7 cellular contexts compared by ENCODE assay signal in genomic region chr1:38697387-38697786, GRCh38.
"Had no signal": no experiment of that assay in that cellular context is flagged by ENCODE, and none has a peak within 500 bp of the region (broad histone marks: within the 10 kb centered on the region; RNA-seq: fewer than 3 reads in every experiment).

No MANE protein-coding gene starts in this region.

- FAIRE-seq: HepG2, HTR-8/SVneo had no signal

- ATAC-seq: HepG2 had no signal

- H3K4me1 Mint-ChIP-seq: IgD-negative memory B cell had no signal

- H3K27ac Mint-ChIP-seq: IgD-negative memory B cell had no signal

- H3K27ac ChIP-seq: HL-60 had no signal

- DNase-seq: IMR-90, KBM-7, KG1 had no signal

- H3K4me3 Mint-ChIP-seq: IgD-negative memory B cell had no signal
